In the genomic region with DNA sequence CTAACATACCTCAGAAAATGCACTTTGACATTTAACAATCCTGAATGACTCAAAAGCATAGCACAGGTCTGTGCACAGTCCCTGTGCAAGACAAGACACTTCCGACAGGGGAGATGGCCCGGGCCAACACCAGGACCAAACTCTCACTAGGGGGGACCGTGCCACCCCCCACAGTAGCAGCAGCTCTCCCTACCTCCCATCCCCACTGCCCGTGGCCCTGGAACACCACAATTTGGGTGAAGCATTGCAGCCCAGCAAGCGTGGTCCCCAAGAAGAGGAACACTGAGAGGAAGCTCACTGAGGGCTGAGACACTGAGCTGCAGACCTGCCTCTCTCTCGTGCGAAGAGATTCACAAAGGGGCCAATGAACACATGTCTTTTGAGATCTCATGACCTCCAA, we compare ENCODE assay signal across 30 cellular contexts.
"Had no signal": no experiment of that assay in that cellular context is flagged by ENCODE, and none has a peak within 500 bp of the region (broad histone marks: within the 10 kb centered on the region; RNA-seq: fewer than 3 reads in every experiment).

No MANE protein-coding gene starts in this region.

- H3K4me1 Mint-ChIP-seq: activated CD4-positive, alpha-beta T cell treated with anti-CD3 and anti-CD28 coated beads for 36 hours; activated CD4-positive, alpha-beta T cell treated with anti-CD3 and anti-CD28 coated beads, Interleukin-2, amount 10 ng/mL, durations not matched to agents 24 days and 14 days; activated CD8-positive, alpha-beta memory T cell treated with anti-CD3 and anti-CD28 coated beads, Interleukin-2, amount 10 ng/mL, durations not matched to agents 7 days and 5 days; endodermal cell had no signal

- H3K4me3 Mint-ChIP-seq: activated CD4-positive, alpha-beta memory T cell treated with anti-CD3 and anti-CD28 coated beads for 36 hours; activated CD4-positive, alpha-beta T cell treated with anti-CD3 and anti-CD28 coated beads for 36 hours; activated CD4-positive, alpha-beta T cell treated with anti-CD3 and anti-CD28 coated beads, Interleukin-2, amount 10 ng/mL, durations not matched to agents 24 days and 14 days; activated CD8-positive, alpha-beta memory T cell treated with anti-CD3 and anti-CD28 coated beads, Interleukin-2, amount 10 ng/mL, durations not matched to agents 7 days and 5 days; activated CD8-positive, alpha-beta T cell treated with anti-CD3 and anti-CD28 coated beads, Interleukin-2, amount 10 ng/mL, durations not matched to agents 7 days and 5 days; activated naive CD8-positive, alpha-beta T cell; activated naive CD8-positive, alpha-beta T cell treated with anti-CD3 and anti-CD28 coated beads, Interleukin-2, amount 50 U/mL, for 24 hours; activated T-helper 1 cell treated with anti-CD3 and anti-CD28 coated beads, Interleukin-12 subunit alpha, Interleukin-12 subunit beta, Interleukin-2, Interleukin-4 antibody, amounts not matched to agents 30 ng/mL and 10 ng/mL and 1 ng/mL, durations not matched to agents 14 hours and 24 hours and 36 hours; endodermal cell had no signal

- H3K27me3 ChIP-seq: adrenal gland, body of pancreas, colonic mucosa had no signal

- H3K9me3 ChIP-seq: adrenal gland, body of pancreas, colonic mucosa, gastrocnemius medialis, heart left ventricle had no signal

- ATAC-seq: activated CD4-positive, alpha-beta T cell treated with anti-CD3 and anti-CD28 coated beads for 36 hours; activated CD8-positive, alpha-beta memory T cell treated with anti-CD3 and anti-CD28 coated beads, Interleukin-2, amount 10 ng/mL, durations not matched to agents 7 days and 5 days; activated CD8-positive, alpha-beta T cell treated with anti-CD3 and anti-CD28 coated beads, Interleukin-2, amount 10 ng/mL, durations not matched to agents 7 days and 5 days; activated naive CD8-positive, alpha-beta T cell treated with anti-CD3 and anti-CD28 coated beads, Interleukin-2, amount 50 U/mL, for 24 hours; body of pancreas; esophagus mucosa; gastrocnemius medialis; heart left ventricle had no signal

- H3K4me1 ChIP-seq: adrenal gland, colonic mucosa, gastrocnemius medialis, heart left ventricle had no signal

- H3K9me3 Mint-ChIP-seq: activated CD4-positive, alpha-beta memory T cell treated with anti-CD3 and anti-CD28 coated beads for 36 hours; activated CD4-positive, alpha-beta T cell treated with anti-CD3 and anti-CD28 coated beads, Interleukin-2, amount 10 ng/mL, durations not matched to agents 24 days and 14 days; activated naive CD8-positive, alpha-beta T cell treated with anti-CD3 and anti-CD28 coated beads, Interleukin-2, amount 50 U/mL, for 24 hours; activated T-helper 1 cell treated with anti-CD3 and anti-CD28 coated beads, Interleukin-12 subunit alpha, Interleukin-12 subunit beta, Interleukin-2, Interleukin-4 antibody, amounts not matched to agents 30 ng/mL and 10 ng/mL and 1 ng/mL, durations not matched to agents 14 hours and 24 hours and 36 hours; activated T-helper 2 cell treated with anti-CD3 and anti-CD28 coated beads, Interferon-gamma antibody, Interleukin-2, Interleukin-4, amounts not matched to agents 10 μg/mL and 5 μg/mL and 100 μg/mL, durations not matched to agents 14 hours and 24 hours and 36 hours; endodermal cell had no signal

- DNase-seq: activated CD4-positive, alpha-beta memory T cell treated with anti-CD3 and anti-CD28 coated beads for 36 hours; activated CD4-positive, alpha-beta T cell treated with anti-CD3 and anti-CD28 coated beads for 36 hours; activated CD4-positive, alpha-beta T cell treated with anti-CD3 and anti-CD28 coated beads, Interleukin-2, amount 10 ng/mL, durations not matched to agents 24 days and 14 days; activated CD4-positive, CD25-positive, alpha-beta regulatory T cell; activated CD4-positive, CD25-positive, alpha-beta regulatory T cell treated with anti-CD3 and anti-CD28 coated beads, Interleukin-2, amount 50 U/mL, for 72 hours; activated CD8-positive, alpha-beta memory T cell treated with anti-CD3 and anti-CD28 coated beads, Interleukin-2, amount 10 ng/mL, durations not matched to agents 7 days and 5 days; activated CD8-positive, alpha-beta memory T cell treated with anti-CD3 and anti-CD28 coated beads, Interleukin-2, amount 50 U/mL, for 4 hours; activated CD8-positive, alpha-beta T cell treated with anti-CD3 and anti-CD28 coated beads, Interleukin-2, amount 10 ng/mL, durations not matched to agents 7 days and 5 days; activated gamma-delta T cell; activated naive CD4-positive, alpha-beta T cell; activated naive CD4-positive, alpha-beta T cell treated with anti-CD3 and anti-CD28 coated beads, Interleukin-2, amount 50 U/mL, for 16 hours; activated naive CD8-positive, alpha-beta T cell treated with anti-CD3 and anti-CD28 coated beads, Interleukin-2, amount 50 U/mL, for 24 hours; activated T-cell treated with anti-CD3 and anti-CD28 coated beads, Interleukin-2, amount 50 U/mL, for 1 hour; activated T-cell treated with anti-CD3 and anti-CD28 coated beads, Interleukin-2, amount 50 U/mL, for 48 hours; adrenal gland; amygdala; body of pancreas; caudate nucleus; colonic mucosa; effector CD8-positive, alpha-beta T cell; endodermal cell; foreskin fibroblast; gastrocnemius medialis; glutamatergic neuron; heart left ventricle; T-helper 2 cell had no signal

- H3K4me3 ChIP-seq: adrenal gland, body of pancreas, colonic mucosa, gastrocnemius medialis, heart left ventricle had no signal

- H3K36me3 ChIP-seq: adrenal gland, colonic mucosa, gastrocnemius medialis, heart left ventricle had no signal

- H3K36me3 Mint-ChIP-seq: activated CD4-positive, alpha-beta memory T cell treated with anti-CD3 and anti-CD28 coated beads for 36 hours; activated CD8-positive, alpha-beta memory T cell treated with anti-CD3 and anti-CD28 coated beads, Interleukin-2, amount 10 ng/mL, durations not matched to agents 7 days and 5 days; activated naive CD8-positive, alpha-beta T cell had no signal

- H3K27ac Mint-ChIP-seq: activated CD4-positive, alpha-beta memory T cell treated with anti-CD3 and anti-CD28 coated beads for 36 hours; activated CD4-positive, alpha-beta T cell treated with anti-CD3 and anti-CD28 coated beads for 36 hours; activated CD4-positive, alpha-beta T cell treated with anti-CD3 and anti-CD28 coated beads, Interleukin-2, amount 10 ng/mL, durations not matched to agents 24 days and 14 days; activated CD8-positive, alpha-beta memory T cell treated with anti-CD3 and anti-CD28 coated beads, Interleukin-2, amount 10 ng/mL, durations not matched to agents 7 days and 5 days; activated CD8-positive, alpha-beta T cell treated with anti-CD3 and anti-CD28 coated beads, Interleukin-2, amount 10 ng/mL, durations not matched to agents 7 days and 5 days; activated naive CD8-positive, alpha-beta T cell; activated naive CD8-positive, alpha-beta T cell treated with anti-CD3 and anti-CD28 coated beads, Interleukin-2, amount 50 U/mL, for 24 hours; activated T-helper 1 cell treated with anti-CD3 and anti-CD28 coated beads, Interleukin-12 subunit alpha, Interleukin-12 subunit beta, Interleukin-2, Interleukin-4 antibody, amounts not matched to agents 30 ng/mL and 10 ng/mL and 1 ng/mL, durations not matched to agents 14 hours and 24 hours and 36 hours; activated T-helper 2 cell treated with anti-CD3 and anti-CD28 coated beads, Interferon-gamma antibody, Interleukin-2, Interleukin-4, amounts not matched to agents 10 μg/mL and 5 μg/mL and 100 μg/mL, durations not matched to agents 14 hours and 24 hours and 36 hours; endodermal cell had no signal
